1 cellular context compared by ENCODE assay signal in the genomic region with DNA sequence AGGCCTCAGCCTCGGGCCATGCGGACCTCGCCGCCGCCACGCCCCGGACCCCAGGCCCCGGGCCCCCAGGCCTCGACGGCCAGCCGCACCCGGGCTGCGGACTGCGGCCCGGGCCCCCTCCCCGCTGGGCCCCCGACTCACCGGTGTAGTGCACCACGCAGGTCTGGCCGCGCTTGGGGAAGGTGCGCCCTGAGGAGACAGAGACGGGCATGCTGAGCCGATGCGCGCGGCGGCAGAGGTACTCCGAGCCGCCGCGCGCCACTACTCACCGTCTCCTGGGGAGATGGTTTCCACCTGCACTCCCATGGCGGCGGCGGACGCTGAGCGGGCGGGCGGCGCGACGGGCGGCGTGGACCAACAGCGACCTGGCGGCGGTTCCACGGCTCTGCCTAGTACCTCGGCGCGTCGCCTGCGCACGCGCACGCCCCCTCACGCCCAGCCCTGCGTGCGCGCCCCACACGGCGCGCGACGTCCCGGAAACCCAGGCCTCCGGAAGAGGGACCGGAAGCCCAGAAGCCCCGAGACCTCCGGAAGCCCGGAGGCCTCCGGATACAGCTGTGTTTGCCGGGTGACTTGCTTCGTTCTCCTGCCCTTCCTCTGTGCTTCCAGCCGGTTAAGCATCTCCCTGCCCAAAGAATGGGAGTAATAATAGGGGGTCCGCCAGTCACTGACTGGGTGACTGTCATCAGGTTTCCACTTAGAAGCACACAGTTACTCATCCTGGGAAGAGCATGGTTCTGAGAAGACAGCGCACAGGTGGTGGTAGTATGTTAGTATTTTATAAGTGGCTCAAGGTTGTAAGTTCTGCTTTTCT.
TF ChIP-seq lines count a peak whose summit lies in the region.

A gene (minus strand): TSS at position 362 of the 814 bp plus-strand sequence. CDS start 56 bp downstream, at position 306.

TF ChIP-seq in HCT116, 20 proteins besides CTCF, POLR2A, EP300 and RAD21 (continued from another document):
- TF ChIP-seq EZH2phosphoT487 (IDR thresholded peaks at IDR 0.05; ENCODE audit: borderline replicate concordance): no peak
- TF ChIP-seq ELF1 (IDR thresholded peaks at IDR 0.05; ENCODE audit: borderline replicate concordance, low read depth): peak; percentile 96
- peak; percentile 80; the same call in 1 of the 2 replicates for TF ChIP-seq SIN3A (IDR thresholded peaks at IDR 0.05; ENCODE audit: low read depth)
- peak; percentile 91 for TF ChIP-seq EGR1 (IDR thresholded peaks at IDR 0.05; ENCODE audit: low read depth)
- TF ChIP-seq JUND (IDR thresholded peaks at IDR 0.05): no peak
- peak; percentile 6 for TF ChIP-seq YY1 (IDR thresholded peaks at IDR 0.05; ENCODE audit: extremely low read depth, insufficient replicate concordance, low read depth, low read length)
- TF ChIP-seq, protein P1, sequence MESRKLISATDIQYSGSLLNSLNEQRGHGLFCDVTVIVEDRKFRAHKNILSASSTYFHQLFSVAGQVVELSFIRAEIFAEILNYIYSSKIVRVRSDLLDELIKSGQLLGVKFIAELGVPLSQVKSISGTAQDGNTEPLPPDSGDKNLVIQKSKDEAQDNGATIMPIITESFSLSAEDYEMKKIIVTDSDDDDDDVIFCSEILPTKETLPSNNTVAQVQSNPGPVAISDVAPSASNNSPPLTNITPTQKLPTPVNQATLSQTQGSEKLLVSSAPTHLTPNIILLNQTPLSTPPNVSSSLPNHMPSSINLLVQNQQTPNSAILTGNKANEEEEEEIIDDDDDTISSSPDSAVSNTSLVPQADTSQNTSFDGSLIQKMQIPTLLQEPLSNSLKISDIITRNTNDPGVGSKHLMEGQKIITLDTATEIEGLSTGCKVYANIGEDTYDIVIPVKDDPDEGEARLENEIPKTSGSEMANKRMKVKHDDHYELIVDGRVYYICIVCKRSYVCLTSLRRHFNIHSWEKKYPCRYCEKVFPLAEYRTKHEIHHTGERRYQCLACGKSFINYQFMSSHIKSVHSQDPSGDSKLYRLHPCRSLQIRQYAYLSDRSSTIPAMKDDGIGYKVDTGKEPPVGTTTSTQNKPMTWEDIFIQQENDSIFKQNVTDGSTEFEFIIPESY (IDR thresholded peaks at IDR 0.05; ENCODE audit: extremely low read depth, insufficient replicate concordance, low read length): peak; percentile 50
